ENCODE assay signal across 2 cellular contexts in the genomic region with DNA sequence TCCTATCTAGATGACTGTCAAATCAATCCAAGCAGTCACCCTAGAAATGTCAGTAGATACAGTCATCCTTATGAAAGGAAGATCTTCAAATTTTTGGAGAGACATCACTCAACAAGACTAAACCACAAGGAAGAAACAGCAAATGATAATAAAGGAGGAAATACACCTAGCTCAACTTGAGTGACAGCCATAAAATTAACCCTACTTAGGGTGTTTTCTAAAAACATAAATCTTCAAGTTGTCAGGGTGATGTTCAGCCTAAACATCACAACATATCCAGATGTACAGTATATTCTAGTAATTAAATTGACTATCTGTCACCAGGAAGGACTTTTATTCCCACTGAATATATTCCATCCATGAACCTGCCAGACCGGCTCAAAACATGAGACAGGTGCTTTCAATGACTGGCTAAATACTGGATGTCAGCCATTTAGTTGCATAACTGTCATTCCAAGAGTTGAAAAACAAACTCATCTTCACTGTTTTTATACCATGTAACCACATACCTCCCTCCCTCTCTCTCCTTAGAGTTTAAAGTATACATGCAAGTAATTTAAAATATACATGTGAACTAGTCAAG.
TF ChIP-seq lines count a peak whose summit lies in the region.

No MANE protein-coding gene starts in this region.

TF ChIP-seq in Ishikawa, 13 proteins besides CTCF, POLR2A, EP300 and RAD21 (continued from another document):
- TF ChIP-seq, protein P1, sequence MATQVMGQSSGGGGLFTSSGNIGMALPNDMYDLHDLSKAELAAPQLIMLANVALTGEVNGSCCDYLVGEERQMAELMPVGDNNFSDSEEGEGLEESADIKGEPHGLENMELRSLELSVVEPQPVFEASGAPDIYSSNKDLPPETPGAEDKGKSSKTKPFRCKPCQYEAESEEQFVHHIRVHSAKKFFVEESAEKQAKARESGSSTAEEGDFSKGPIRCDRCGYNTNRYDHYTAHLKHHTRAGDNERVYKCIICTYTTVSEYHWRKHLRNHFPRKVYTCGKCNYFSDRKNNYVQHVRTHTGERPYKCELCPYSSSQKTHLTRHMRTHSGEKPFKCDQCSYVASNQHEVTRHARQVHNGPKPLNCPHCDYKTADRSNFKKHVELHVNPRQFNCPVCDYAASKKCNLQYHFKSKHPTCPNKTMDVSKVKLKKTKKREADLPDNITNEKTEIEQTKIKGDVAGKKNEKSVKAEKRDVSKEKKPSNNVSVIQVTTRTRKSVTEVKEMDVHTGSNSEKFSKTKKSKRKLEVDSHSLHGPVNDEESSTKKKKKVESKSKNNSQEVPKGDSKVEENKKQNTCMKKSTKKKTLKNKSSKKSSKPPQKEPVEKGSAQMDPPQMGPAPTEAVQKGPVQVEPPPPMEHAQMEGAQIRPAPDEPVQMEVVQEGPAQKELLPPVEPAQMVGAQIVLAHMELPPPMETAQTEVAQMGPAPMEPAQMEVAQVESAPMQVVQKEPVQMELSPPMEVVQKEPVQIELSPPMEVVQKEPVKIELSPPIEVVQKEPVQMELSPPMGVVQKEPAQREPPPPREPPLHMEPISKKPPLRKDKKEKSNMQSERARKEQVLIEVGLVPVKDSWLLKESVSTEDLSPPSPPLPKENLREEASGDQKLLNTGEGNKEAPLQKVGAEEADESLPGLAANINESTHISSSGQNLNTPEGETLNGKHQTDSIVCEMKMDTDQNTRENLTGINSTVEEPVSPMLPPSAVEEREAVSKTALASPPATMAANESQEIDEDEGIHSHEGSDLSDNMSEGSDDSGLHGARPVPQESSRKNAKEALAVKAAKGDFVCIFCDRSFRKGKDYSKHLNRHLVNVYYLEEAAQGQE (IDR thresholded peaks at IDR 0.05; ENCODE audit: low read depth) = no peak
- no peak for TF ChIP-seq TAF1 (IDR thresholded peaks at IDR 0.05; ENCODE audit: low read depth)
- TF ChIP-seq TCF12 (IDR thresholded peaks at IDR 0.05; ENCODE audit: low read depth) = 0 out of 2 replicates have a peak, but pooled peaks have one; percentile 29
- TF ChIP-seq ZBTB7A (IDR thresholded peaks at IDR 0.05; ENCODE audit: low read depth) = no peak

TF ChIP-seq in K562, 482 proteins besides CTCF, POLR2A, EP300 and RAD21 (continued from another document):
- TF ChIP-seq PPARD (CRISPR knock-in tag; IDR thresholded peaks at IDR 0.05) (no peak), MEIS2 (IDR thresholded peaks at IDR 0.05; ENCODE audit: partially characterized antibody) (peak; percentile 89), HNRNPUL1 (IDR thresholded peaks at IDR 0.05; ENCODE audit: low read length) (no peak), MAZ (CRISPR knock-in tag; conservative IDR thresholded peaks at IDR 0.05 in 1 of 2, IDR thresholded peaks at IDR 0.05 in 1 of 2) (0 out of 4 replicates have a peak, but pooled peaks of 1 of the 2 experiments have one; percentile 4), RFX1 (IDR thresholded peaks at IDR 0.05) (0 out of 2 replicates have a peak, but pooled peaks have one; percentile 9), POLR2B (IDR thresholded peaks at IDR 0.05; ENCODE audit: low read depth, partially characterized antibody) (no peak), OTX1 (CRISPR knock-in tag; IDR thresholded peaks at IDR 0.05) (no peak), MED1 (CRISPR knock-in tag; IDR thresholded peaks at IDR 0.05; ENCODE audit: borderline replicate concordance) (no peak)
- TF ChIP-seq, protein P2, sequence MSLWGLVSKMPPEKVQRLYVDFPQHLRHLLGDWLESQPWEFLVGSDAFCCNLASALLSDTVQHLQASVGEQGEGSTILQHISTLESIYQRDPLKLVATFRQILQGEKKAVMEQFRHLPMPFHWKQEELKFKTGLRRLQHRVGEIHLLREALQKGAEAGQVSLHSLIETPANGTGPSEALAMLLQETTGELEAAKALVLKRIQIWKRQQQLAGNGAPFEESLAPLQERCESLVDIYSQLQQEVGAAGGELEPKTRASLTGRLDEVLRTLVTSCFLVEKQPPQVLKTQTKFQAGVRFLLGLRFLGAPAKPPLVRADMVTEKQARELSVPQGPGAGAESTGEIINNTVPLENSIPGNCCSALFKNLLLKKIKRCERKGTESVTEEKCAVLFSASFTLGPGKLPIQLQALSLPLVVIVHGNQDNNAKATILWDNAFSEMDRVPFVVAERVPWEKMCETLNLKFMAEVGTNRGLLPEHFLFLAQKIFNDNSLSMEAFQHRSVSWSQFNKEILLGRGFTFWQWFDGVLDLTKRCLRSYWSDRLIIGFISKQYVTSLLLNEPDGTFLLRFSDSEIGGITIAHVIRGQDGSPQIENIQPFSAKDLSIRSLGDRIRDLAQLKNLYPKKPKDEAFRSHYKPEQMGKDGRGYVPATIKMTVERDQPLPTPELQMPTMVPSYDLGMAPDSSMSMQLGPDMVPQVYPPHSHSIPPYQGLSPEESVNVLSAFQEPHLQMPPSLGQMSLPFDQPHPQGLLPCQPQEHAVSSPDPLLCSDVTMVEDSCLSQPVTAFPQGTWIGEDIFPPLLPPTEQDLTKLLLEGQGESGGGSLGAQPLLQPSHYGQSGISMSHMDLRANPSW (CRISPR knock-in tag; IDR thresholded peaks at IDR 0.05) = no peak
- TF ChIP-seq, protein P3, sequence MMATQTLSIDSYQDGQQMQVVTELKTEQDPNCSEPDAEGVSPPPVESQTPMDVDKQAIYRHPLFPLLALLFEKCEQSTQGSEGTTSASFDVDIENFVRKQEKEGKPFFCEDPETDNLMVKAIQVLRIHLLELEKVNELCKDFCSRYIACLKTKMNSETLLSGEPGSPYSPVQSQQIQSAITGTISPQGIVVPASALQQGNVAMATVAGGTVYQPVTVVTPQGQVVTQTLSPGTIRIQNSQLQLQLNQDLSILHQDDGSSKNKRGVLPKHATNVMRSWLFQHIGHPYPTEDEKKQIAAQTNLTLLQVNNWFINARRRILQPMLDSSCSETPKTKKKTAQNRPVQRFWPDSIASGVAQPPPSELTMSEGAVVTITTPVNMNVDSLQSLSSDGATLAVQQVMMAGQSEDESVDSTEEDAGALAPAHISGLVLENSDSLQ (IDR thresholded peaks at IDR 0.05) = peak; percentile 95
- TF ChIP-seq, protein P4, sequence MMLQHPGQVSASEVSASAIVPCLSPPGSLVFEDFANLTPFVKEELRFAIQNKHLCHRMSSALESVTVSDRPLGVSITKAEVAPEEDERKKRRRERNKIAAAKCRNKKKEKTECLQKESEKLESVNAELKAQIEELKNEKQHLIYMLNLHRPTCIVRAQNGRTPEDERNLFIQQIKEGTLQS (IDR thresholded peaks at IDR 0.05) = no peak
- TF ChIP-seq, protein P4 (CRISPR knock-in tag; conservative IDR thresholded peaks at IDR 0.05) = no peak
